Comparison of ENCODE assay signal across 23 cellular contexts in genomic region chr20:54619181-54619580, GRCh38.
DNase-seq lines count a peak whose midpoint lies in the region; ATAC-seq, FAIRE-seq and TF ChIP-seq lines count a peak whose summit lies in the region.
"Had no signal": no experiment of that assay in that cellular context is flagged by ENCODE, and none has a peak within 500 bp of the region (broad histone marks: within the 10 kb centered on the region; RNA-seq: fewer than 3 reads in every experiment).

No MANE protein-coding gene starts in this region.

- H3K4me3 Mint-ChIP-seq in nephron, result peak overlapping the region in 2 of 3 experiments; percentile 29 to 32
- H3K4me3 Mint-ChIP-seq: activated CD4-positive, alpha-beta T cell treated with anti-CD3 and anti-CD28 coated beads, Interleukin-2, amount 10 ng/mL, durations not matched to agents 24 days and 14 days; activated T-cell treated with anti-CD3 and anti-CD28 coated beads, Interleukin-2, amount 50 U/mL, for 4 hours; CD4-positive, alpha-beta memory T cell; stimulated activated naive CD8-positive, alpha-beta T cell treated with anti-CD3 and anti-CD28 coated beads, Interleukin-15, Interleukin-2, amounts not matched to agents 100 ng/mL and 50 ng/mL, for 24 hours had no signal

- TF ChIP-seq CTCF in cardiac muscle cell (IDR thresholded peaks at IDR 0.05; ENCODE audit: low read depth, low read length) (no peak), nephron (IDR thresholded peaks at IDR 0.05; ENCODE audit: unreplicated experiment in 3 of 3) (no peak)

- intact Hi-C loops in Right ventricle myocardium inferior (cut with DNase I) (no loop called here), cardiac septum (cut with DNase I) (no loop called here)

- no peak overlapping the region for H3K4me3 ChIP-seq in cardiac muscle cell
- H3K4me3 ChIP-seq: lung had no signal

- H3K4me1 Mint-ChIP-seq in nephron, result peaks cover 48% of the 10 kb centered on the region
- H3K4me1 Mint-ChIP-seq: activated CD4-positive, alpha-beta T cell treated with anti-CD3 and anti-CD28 coated beads, Interleukin-2, amount 10 ng/mL, durations not matched to agents 24 days and 14 days; CD4-positive, alpha-beta memory T cell had no signal

- DNase-seq in Right ventricle myocardium inferior (ENCODE audit: missing footprints) (no peak), cardiac septum (ENCODE audit: low spot score) (no peak), cardiac muscle cell (ENCODE audit: low read depth in 1 of 2, low spot score in 1 of 2) (peak in 1 of 2 donors; percentile 41), urothelium cell line (ENCODE audit: low spot score) (peak; percentile 78), NCI-H1436 (lab: John Stamatoyannopoulos, UW) (no peak), NCI-H2171 treated with DMSO at 0.1 percent for 48 hours (lab: John Stamatoyannopoulos, UW) (no peak)
- DNase-seq: activated CD4-positive, alpha-beta T cell treated with anti-CD3 and anti-CD28 coated beads, Interleukin-2, amount 10 ng/mL, durations not matched to agents 24 days and 14 days; activated naive CD4-positive, alpha-beta T cell; activated T-cell treated with anti-CD3 and anti-CD28 coated beads, Interleukin-2, amount 50 U/mL, for 4 hours; AML-193; CD4-positive, alpha-beta memory T cell; MV-4-11; NCI-H1694; NCI-H510A treated with DMSO at 0.1 percent for 48 hours; SHP77; T1000; WERI-Rb-1 had no signal

- no peaks in the 10 kb centered on the region for H3K9me3 ChIP-seq in cardiac muscle cell (ENCODE audit: low read depth)
- H3K9me3 ChIP-seq: neutrophil had no signal

- H3K27me3 Mint-ChIP-seq in nephron (ENCODE audit: low read depth), result no peaks in the 10 kb centered on the region
- H3K27me3 Mint-ChIP-seq: activated CD4-positive, alpha-beta T cell treated with anti-CD3 and anti-CD28 coated beads, Interleukin-2, amount 10 ng/mL, durations not matched to agents 24 days and 14 days had no signal

- H3K36me3 ChIP-seq in cardiac muscle cell, result no peaks in the 10 kb centered on the region
- H3K36me3 ChIP-seq: neutrophil, WERI-Rb-1 had no signal

- ATAC-seq in Right ventricle myocardium inferior, result peak; percentile 79
- ATAC-seq in HG03571 (IDR thresholded peaks at IDR 0.05; ENCODE audit: unreplicated experiment), result no peak
- ATAC-seq: activated T-cell treated with anti-CD3 and anti-CD28 coated beads, Interleukin-2, amount 50 U/mL, for 4 hours had no signal

- H3K27ac Mint-ChIP-seq in nephron, result peak overlapping the region in 2 of 3 experiments; percentile 57 to 96
- H3K27ac Mint-ChIP-seq: activated CD4-positive, alpha-beta T cell treated with anti-CD3 and anti-CD28 coated beads, Interleukin-2, amount 10 ng/mL, durations not matched to agents 24 days and 14 days; CD4-positive, alpha-beta memory T cell; stimulated activated naive CD8-positive, alpha-beta T cell treated with anti-CD3 and anti-CD28 coated beads, Interleukin-15, Interleukin-2, amounts not matched to agents 100 ng/mL and 50 ng/mL, for 24 hours had no signal

- FAIRE-seq in urothelium cell line (lab: Jason Lieb, UNC), result no peak
- FAIRE-seq: keratinocyte had no signal

- no peaks in the 10 kb centered on the region for H3K27me3 ChIP-seq in cardiac muscle cell
- H3K27me3 ChIP-seq: neutrophil had no signal

- H3K9me3 Mint-ChIP-seq in nephron, result peaks cover 3% of the 10 kb centered on the region
- H3K9me3 Mint-ChIP-seq: activated CD4-positive, alpha-beta T cell treated with anti-CD3 and anti-CD28 coated beads, Interleukin-2, amount 10 ng/mL, durations not matched to agents 24 days and 14 days; activated T-cell treated with anti-CD3 and anti-CD28 coated beads, Interleukin-2, amount 50 U/mL, for 4 hours; stimulated activated naive CD8-positive, alpha-beta T cell treated with anti-CD3 and anti-CD28 coated beads, Interleukin-15, Interleukin-2, amounts not matched to agents 100 ng/mL and 50 ng/mL, for 24 hours had no signal

- no peaks in the 10 kb centered on the region for H3K36me3 Mint-ChIP-seq in nephron (ENCODE audit: low read depth)
- H3K36me3 Mint-ChIP-seq: CD4-positive, alpha-beta memory T cell had no signal

- peak overlapping the region; percentile 52 for H3K27ac ChIP-seq in cardiac muscle cell
- H3K27ac ChIP-seq: neutrophil, WERI-Rb-1 had no signal

- H3K4me1 ChIP-seq in cardiac muscle cell (ENCODE audit: low read depth), result peaks cover 11% of the 10 kb centered on the region
